In the genomic region with DNA sequence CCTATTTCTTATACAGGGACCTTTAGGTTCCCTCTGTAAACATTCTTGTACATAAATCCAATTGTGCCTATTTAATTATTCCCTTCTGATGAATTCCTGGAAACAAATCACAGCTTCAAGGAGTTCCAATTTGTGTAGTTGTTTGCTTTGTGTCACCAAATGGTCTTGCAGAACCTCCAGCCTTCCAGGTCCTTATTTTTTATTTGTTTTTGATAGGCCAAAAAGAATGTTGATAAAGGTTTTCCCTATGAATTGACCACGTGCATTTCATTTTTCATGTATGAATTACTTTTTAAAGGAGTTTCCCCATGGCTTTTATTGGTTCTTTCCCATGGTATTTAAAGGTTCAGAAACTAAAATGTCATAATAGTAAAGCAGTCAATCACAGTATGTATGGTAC, we compare ENCODE assay signal across 7 cellular contexts.
"Had no signal": no experiment of that assay in that cellular context is flagged by ENCODE, and none has a peak within 500 bp of the region (broad histone marks: within the 10 kb centered on the region; RNA-seq: fewer than 3 reads in every experiment).

No MANE protein-coding gene starts in this region.

- ATAC-seq: HepG2, K562 had no signal

- DNase-seq: IMR-90, KBM-7, KG1 had no signal

- H3K4me3 ChIP-seq: K562 had no signal

- H3K27ac ChIP-seq: HL-60, KMS-11 had no signal
